8 cellular contexts compared by ENCODE assay signal in the genomic region with DNA sequence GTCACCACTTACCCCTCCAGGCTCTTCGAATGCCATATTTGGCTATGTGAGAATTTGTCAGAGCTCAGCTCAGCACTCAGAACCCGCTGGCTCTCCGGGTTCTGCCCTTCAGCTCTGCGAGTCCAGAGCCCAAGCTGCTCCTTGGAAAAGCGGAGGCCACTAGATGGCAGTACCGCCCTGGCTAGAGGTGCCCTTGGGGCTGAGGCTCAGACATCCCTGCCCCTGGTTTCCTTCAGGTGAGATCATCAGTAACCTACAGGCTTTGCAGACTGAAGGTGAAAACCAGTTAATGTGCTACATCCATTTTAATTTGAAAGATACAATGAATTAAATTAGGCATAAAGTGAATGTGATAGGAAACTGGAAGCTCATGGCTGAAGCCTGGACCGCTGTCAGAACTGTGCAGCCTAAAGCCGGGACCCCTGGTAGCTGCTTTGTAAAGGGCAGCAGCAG.
DNase-seq lines count a peak whose midpoint lies in the region; ATAC-seq and TF ChIP-seq lines count a peak whose summit lies in the region.

No MANE protein-coding gene starts in this region.

- no peaks in the 10 kb centered on the region for H3F3A ChIP-seq in GM23248 (ENCODE audit: insufficient read depth)

- no peaks in the 10 kb centered on the region for H4K20me1 ChIP-seq in GM23248 (ENCODE audit: insufficient read depth)

- H3K79me2 ChIP-seq in GM23248 (ENCODE audit: insufficient read depth) = no peaks in the 10 kb centered on the region

- no peak overlapping the region for H3K4me3 ChIP-seq in GM23248
- H3K4me3 ChIP-seq in WI38 (ENCODE audit: low read depth, low read length) = no peak overlapping the region

- intact Hi-C loops in Calu3 (cut with micrococcal nuclease; ENCODE audit: unreplicated experiment) = loop anchor here (1.0 kb wide), 1 partner anchor 402 kb away; no protein-coding TSS in a partner anchor

- CTCF ChIA-PET in Calu3 (lab: Charles Lee) = interaction anchor here (0.7 to 1.8 kb wide), 7 partner anchors 13 to 430 kb away, joined by 3 to 13 read pairs (median 3); no protein-coding TSS in a partner anchor

- no peak overlapping the region for H3K27ac Mint-ChIP-seq in Calu3 (ENCODE audit: unreplicated experiment)
- H3K27ac Mint-ChIP-seq in central memory CD8-positive, alpha-beta T cell (ENCODE audit: low read depth) = no peak overlapping the region

- H3K4me1 ChIP-seq in GM23248 (ENCODE audit: insufficient read depth) = no peaks in the 10 kb centered on the region

- in situ Hi-C loops in GM23248 (cut with MboI) = loop anchor here (10.0 kb wide), 2 partner anchors 405 to 1285 kb away; no protein-coding TSS in a partner anchor

- H3K27me3 Mint-ChIP-seq in Calu3 (ENCODE audit: unreplicated experiment) = no peaks in the 10 kb centered on the region
- peaks cover 10% of the 10 kb centered on the region for H3K27me3 Mint-ChIP-seq in central memory CD8-positive, alpha-beta T cell

- H2AFZ ChIP-seq in GM23248 = no peak overlapping the region

- DNase-seq in Calu3 = peak; percentile 87
- peak; percentile 82 for DNase-seq in GM23248
- peak; percentile 31 for DNase-seq in NCI-H2029 treated with DMSO at 0.1 percent for 48 hours (lab: John Stamatoyannopoulos, UW)
- DNase-seq in central memory CD8-positive, alpha-beta T cell (ENCODE audit: low spot score in 2 of 2) = peak; percentile 22 to 34
- DNase-seq in kidney glomerular epithelial cell (lab: John Stamatoyannopoulos, UW) = peak; percentile 70
- peak; percentile 57 to 66 for DNase-seq in stimulated activated CD4-positive, alpha-beta T cell treated with anti-CD3 and anti-CD28 coated beads, Interleukin-2, amount 100 ng/mL, for 48 hours

- H3K9me3 Mint-ChIP-seq in Calu3 (ENCODE audit: low read depth, unreplicated experiment) = no peaks in the 10 kb centered on the region
- no peaks in the 10 kb centered on the region for H3K9me3 Mint-ChIP-seq in central memory CD8-positive, alpha-beta T cell

- no peak overlapping the region for H3K4me2 ChIP-seq in GM23248 (ENCODE audit: unreplicated experiment)

- H3K9ac ChIP-seq in GM23248 = no peak overlapping the region

- H3K36me3 ChIP-seq in GM23248 (ENCODE audit: low read depth) = no peaks in the 10 kb centered on the region

- H3K27me3 ChIP-seq in GM23248 (replicated peaks; ENCODE audit: insufficient read depth) = no peaks in the 10 kb centered on the region

- peak; percentile 52 for ATAC-seq in central memory CD8-positive, alpha-beta T cell (replicated peaks; ENCODE audit: extremely low read depth, poor library complexity, severe bottlenecking)
- ATAC-seq in GM21737 (IDR thresholded peaks at IDR 0.05; ENCODE audit: unreplicated experiment) = no peak

- no peaks in the 10 kb centered on the region for H3K4me1 Mint-ChIP-seq in Calu3 (ENCODE audit: low read depth, unreplicated experiment)
- H3K4me1 Mint-ChIP-seq in central memory CD8-positive, alpha-beta T cell = no peaks in the 10 kb centered on the region

- H3K4me3 Mint-ChIP-seq in Calu3 (ENCODE audit: low read depth, unreplicated experiment) = no peak overlapping the region
- no peak overlapping the region for H3K4me3 Mint-ChIP-seq in central memory CD8-positive, alpha-beta T cell

- H3K9me3 ChIP-seq in GM23248 (ENCODE audit: low read depth) = no peaks in the 10 kb centered on the region

- H3K27ac ChIP-seq in GM23248 = no peak overlapping the region

- no peaks in the 10 kb centered on the region for H3K9me2 ChIP-seq in GM23248 (ENCODE audit: insufficient read depth)

- TF ChIP-seq CTCF in Calu3 (IDR thresholded peaks at IDR 0.05; ENCODE audit: unreplicated experiment) = peak; percentile 80
- peak; percentile 88 for TF ChIP-seq CTCF in WI38 (IDR thresholded peaks at IDR 0.05; ENCODE audit: low read depth, low read length)

- BruUV-seq in Calu3 (replicated peaks; lab: Mats Ljungman, UMichigan) = no TSS peak

- 29 to 32% methylated on average over 8 of the region's 8 CpGs for WGBS in GM23248 (ENCODE audit: low coverage in 1 of 2, low lambda C conversion rate in 2 of 2, missing lambda C conversion rate in 2 of 2), 2 experiments

- peaks cover 16% of the 10 kb centered on the region for H3K36me3 Mint-ChIP-seq in Calu3 (ENCODE audit: insufficient read depth, unreplicated experiment)
- peaks cover 3% of the 10 kb centered on the region for H3K36me3 Mint-ChIP-seq in central memory CD8-positive, alpha-beta T cell (ENCODE audit: insufficient read depth)

Comparison
In these comparisons a context has a peak if more than half of its experiments do, and no peak if none do; other contexts are left out.
1. DNase-seq: peak in every context shown above with its lines; median percentile 87 in Calu3; 82 in GM23248; 70 in kidney glomerular epithelial cell; 62 in stimulated activated CD4-positive, alpha-beta T cell treated with anti-CD3 and anti-CD28 coated beads, Interleukin-2, amount 100 ng/mL, for 48 hours; 31 in NCI-H2029 treated with DMSO at 0.1 percent for 48 hours; 28 in central memory CD8-positive, alpha-beta T cell.